In genomic region chr5:139517683-139518564, GRCh38 we compare ENCODE assay signal across 1 cellular context.
TF ChIP-seq lines count a peak whose summit lies in the region.

No MANE protein-coding gene starts in this region.

TF ChIP-seq in HEK293, 187 proteins besides CTCF, POLR2A, EP300 and RAD21 (continued from another document and continues in another):
- peak; percentile 85 for TF ChIP-seq ZBTB17 (tag by site-specific recombination; IDR thresholded peaks at IDR 0.05)
- no peak for TF ChIP-seq TCF7L2 (IDR thresholded peaks at IDR 0.05; ENCODE audit: borderline replicate concordance, low read depth, low read length)
- no peak for TF ChIP-seq ZNF704 (tag by site-specific recombination; IDR thresholded peaks at IDR 0.05)
- peak; percentile 88 for TF ChIP-seq GLIS1 (tag by site-specific recombination; IDR thresholded peaks at IDR 0.05)
- TF ChIP-seq ZNF280C (tag by site-specific recombination; IDR thresholded peaks at IDR 0.05), result no peak
- TF ChIP-seq ZNF776 (tag by site-specific recombination; IDR thresholded peaks at IDR 0.05; ENCODE audit: borderline replicate concordance), result no peak
- TF ChIP-seq TSHZ1 (tag by site-specific recombination; IDR thresholded peaks at IDR 0.05; ENCODE audit: borderline replicate concordance), result peak; percentile 84
- no peak for TF ChIP-seq ZNF175 (tag by site-specific recombination; IDR thresholded peaks at IDR 0.05)
- no peak for TF ChIP-seq ZNF274 (IDR thresholded peaks at IDR 0.05; ENCODE audit: low read length)
- TF ChIP-seq ZNF274 (tag by site-specific recombination; IDR thresholded peaks at IDR 0.05; ENCODE audit: borderline replicate concordance), result no peak
- no peak for TF ChIP-seq ZNF140 (tag by site-specific recombination; IDR thresholded peaks at IDR 0.05)
- no peak for TF ChIP-seq ZBTB20 (tag by site-specific recombination; IDR thresholded peaks at IDR 0.05)
- peak; percentile 64 for TF ChIP-seq SCRT2 (tag by site-specific recombination; IDR thresholded peaks at IDR 0.05)
- peak; percentile 66 for TF ChIP-seq ZNF394 (tag by site-specific recombination; IDR thresholded peaks at IDR 0.05; ENCODE audit: borderline replicate concordance)
- TF ChIP-seq ZNF239 (tag by site-specific recombination; IDR thresholded peaks at IDR 0.05), result peak; percentile 45; the same call in 1 of the 2 replicates
- TF ChIP-seq ZNF513 (tag by site-specific recombination; IDR thresholded peaks at IDR 0.05), result peak; percentile 54; the same call in 1 of the 2 replicates
- peak; percentile 98 for TF ChIP-seq ZEB2 (tag by site-specific recombination; IDR thresholded peaks at IDR 0.05)
- 0 out of 2 replicates have a peak, but pooled peaks have one; percentile 86 for TF ChIP-seq ZSCAN23 (tag by site-specific recombination; IDR thresholded peaks at IDR 0.05)
- TF ChIP-seq KLF1 (tag by site-specific recombination; IDR thresholded peaks at IDR 0.05), result peak; percentile 58; the same call in 1 of the 2 replicates
- no peak for TF ChIP-seq ZNF521 (tag by site-specific recombination; IDR thresholded peaks at IDR 0.05)
- TF ChIP-seq SALL2 (tag by site-specific recombination; IDR thresholded peaks at IDR 0.05; ENCODE audit: borderline replicate concordance), result no peak
- peak; percentile 98 for TF ChIP-seq ZNF2 (tag by site-specific recombination; IDR thresholded peaks at IDR 0.05)
- TF ChIP-seq ZNF585B (tag by site-specific recombination; IDR thresholded peaks at IDR 0.05), result 0 out of 2 replicates have a peak, but pooled peaks have one; percentile 16
- TF ChIP-seq ZFP41 (tag by site-specific recombination; IDR thresholded peaks at IDR 0.05; ENCODE audit: borderline replicate concordance), result no peak
- peak; percentile 98 for TF ChIP-seq ZNF76 (tag by site-specific recombination; IDR thresholded peaks at IDR 0.05; ENCODE audit: borderline replicate concordance, low read depth)
- no peak for TF ChIP-seq ZNF138 (tag by site-specific recombination; IDR thresholded peaks at IDR 0.05; ENCODE audit: borderline replicate concordance)
- peak; percentile 95 for TF ChIP-seq ZNF692 (tag by site-specific recombination; IDR thresholded peaks at IDR 0.05)
- no peak for TF ChIP-seq ZNF292 (tag by site-specific recombination; IDR thresholded peaks at IDR 0.05; ENCODE audit: borderline replicate concordance, low read depth)
- TF ChIP-seq ZNF791 (tag by site-specific recombination; IDR thresholded peaks at IDR 0.05), result peak; percentile 7; the same call in 1 of the 2 replicates
- peak; percentile 80; the same call in 1 of the 2 replicates for TF ChIP-seq ZBTB10 (tag by site-specific recombination; IDR thresholded peaks at IDR 0.05)
- no peak; the same call in 1 of the 2 replicates for TF ChIP-seq ZNF302 (tag by site-specific recombination; IDR thresholded peaks at IDR 0.05; ENCODE audit: low read depth)
- TF ChIP-seq ZNF488 (tag by site-specific recombination; IDR thresholded peaks at IDR 0.05), result no peak; the same call in 1 of the 2 replicates
- TF ChIP-seq YY1 (tag by site-specific recombination; IDR thresholded peaks at IDR 0.05), result peak; percentile 87
- TF ChIP-seq MEIS1 (CRISPR knock-in tag; IDR thresholded peaks at IDR 0.05; ENCODE audit: borderline replicate concordance), result no peak
- no peak for TF ChIP-seq ZNF558 (tag by site-specific recombination; IDR thresholded peaks at IDR 0.05)
- no peak for TF ChIP-seq ZNF701 (tag by site-specific recombination; IDR thresholded peaks at IDR 0.05)
- no peak for TF ChIP-seq ZNF19 (tag by site-specific recombination; IDR thresholded peaks at IDR 0.05; ENCODE audit: low read depth)
- no peak for TF ChIP-seq ZNF510 (tag by site-specific recombination; IDR thresholded peaks at IDR 0.05; ENCODE audit: insufficient replicate concordance)
- TF ChIP-seq IKZF3 (tag by site-specific recombination; IDR thresholded peaks at IDR 0.05), result peak; percentile 74
- TF ChIP-seq ZNF623 (tag by site-specific recombination; IDR thresholded peaks at IDR 0.05), result no peak; the same call in 1 of the 2 replicates
- TF ChIP-seq ZNF354C (tag by site-specific recombination; IDR thresholded peaks at IDR 0.05; ENCODE audit: borderline replicate concordance, low read depth), result no peak
- no peak for TF ChIP-seq ZNF747 (tag by site-specific recombination; IDR thresholded peaks at IDR 0.05)
- no peak for TF ChIP-seq ZNF544 (tag by site-specific recombination; IDR thresholded peaks at IDR 0.05)
- no peak for TF ChIP-seq ZNF48 (tag by site-specific recombination; IDR thresholded peaks at IDR 0.05)
- no peak for TF ChIP-seq ZNF18 (tag by site-specific recombination; IDR thresholded peaks at IDR 0.05)
- TF ChIP-seq ZNF169 (tag by site-specific recombination; IDR thresholded peaks at IDR 0.05), result no peak
- 0 out of 2 replicates have a peak, but pooled peaks have one; percentile 9 for TF ChIP-seq ZNF214 (tag by site-specific recombination; IDR thresholded peaks at IDR 0.05; ENCODE audit: borderline replicate concordance)
